ENCODE assay signal across 24 cellular contexts in genomic region chr4:21645776-21646175, GRCh38.
"Had no signal": no experiment of that assay in that cellular context is flagged by ENCODE, and none has a peak within 500 bp of the region (broad histone marks: within the 10 kb centered on the region; RNA-seq: fewer than 3 reads in every experiment).

No MANE protein-coding gene starts in this region.

- H3K27me3 ChIP-seq: colonic mucosa, dorsolateral prefrontal cortex, esophagus muscularis mucosa, esophagus squamous epithelium, foreskin keratinocyte, gastrocnemius medialis, gastroesophageal sphincter, heart left ventricle, heart right ventricle had no signal

- H3K4me1 ChIP-seq: colonic mucosa, esophagus muscularis mucosa, esophagus squamous epithelium, foreskin keratinocyte, gastrocnemius medialis, gastroesophageal sphincter, heart left ventricle, heart right ventricle had no signal

- H3K4me3 ChIP-seq: colonic mucosa, coronary artery, dorsolateral prefrontal cortex, esophagus muscularis mucosa, esophagus squamous epithelium, gastrocnemius medialis, gastroesophageal sphincter, heart left ventricle, heart right ventricle had no signal

- H3K36me3 ChIP-seq: colonic mucosa, esophagus muscularis mucosa, esophagus squamous epithelium, gastrocnemius medialis, gastroesophageal sphincter, heart left ventricle, heart right ventricle had no signal

- DNase-seq: colonic mucosa; cortex of kidney; dermis blood vessel endothelial cell; dorsolateral prefrontal cortex; effector CD4-positive, alpha-beta T cell; effector CD8-positive, alpha-beta T cell; effector memory CD4-positive, alpha-beta T cell; effector memory CD8-positive, alpha-beta T cell; endodermal cell; erythroblast; esophagus squamous epithelium; foreskin fibroblast; foreskin keratinocyte; foreskin melanocyte; gastrocnemius medialis; glutamatergic neuron; head of caudate nucleus; heart left ventricle; heart right ventricle had no signal

- H3K27ac ChIP-seq: colonic mucosa, coronary artery, dorsolateral prefrontal cortex, epithelial cell of prostate, esophagus muscularis mucosa, esophagus squamous epithelium, foreskin keratinocyte, gastrocnemius medialis, gastroesophageal sphincter, heart left ventricle, heart right ventricle had no signal

- H3K9me3 ChIP-seq: colonic mucosa, esophagus muscularis mucosa, esophagus squamous epithelium, gastrocnemius medialis, gastroesophageal sphincter, heart left ventricle had no signal

- ATAC-seq: effector memory CD8-positive, alpha-beta T cell; esophagus mucosa; foreskin keratinocyte; gastrocnemius medialis; gastroesophageal sphincter; heart left ventricle; heart right ventricle had no signal
